In genomic region chr18:58336605-58337004, GRCh38 we compare ENCODE assay signal across 27 cellular contexts.
DNase-seq lines count a peak whose midpoint lies in the region; ATAC-seq and TF ChIP-seq lines count a peak whose summit lies in the region.
"Had no signal": no experiment of that assay in that cellular context is flagged by ENCODE, and none has a peak within 500 bp of the region (broad histone marks: within the 10 kb centered on the region; RNA-seq: fewer than 3 reads in every experiment).

No MANE protein-coding gene starts in this region.

- peaks cover 55% of the 10 kb centered on the region for H3K4me1 ChIP-seq in iPS-20b (ENCODE audit: insufficient read depth, low read length)
- H3K4me1 ChIP-seq in smooth muscle cell (ENCODE audit: low read depth): peaks cover 39% of the 10 kb centered on the region
- H3K4me1 ChIP-seq: BE2C had no signal

- H3K4me3 Mint-ChIP-seq in HFFc6 (no peak overlapping the region), WTC11 (no peak overlapping the region)
- H3K4me3 Mint-ChIP-seq in stimulated activated effector memory CD8-positive, alpha-beta T cell treated with anti-CD3 and anti-CD28 coated beads, Interleukin-12 subunit alpha, Interleukin-12 subunit beta, amount 100 ng/mL, for 72 hours: no peak overlapping the region
- H3K4me3 Mint-ChIP-seq: endodermal cell; IgD-negative memory B cell; neural progenitor cell; stimulated activated naive B cell treated with anti-CD40 and anti-IgM and Interleukin-4, amounts not matched to agents 10 μg/mL and 1 μg/mL and 100 μg/mL, for 72 hours; T-helper 1 cell treated with Interleukin-12 subunit alpha and Interleukin-12 subunit beta and Interleukin-4 antibody, amounts not matched to agents 30 μg/mL and 1 μg/mL, for 36 hours had no signal

- peaks cover 9% of the 10 kb centered on the region; the same call in 1 of the 2 replicates for H3K36me3 Mint-ChIP-seq in HFFc6 (ENCODE audit: low read depth)
- peaks cover 16% of the 10 kb centered on the region for H3K36me3 Mint-ChIP-seq in WTC11
- no peaks in the 10 kb centered on the region for H3K36me3 Mint-ChIP-seq in stimulated activated effector memory CD8-positive, alpha-beta T cell treated with anti-CD3 and anti-CD28 coated beads, Interleukin-12 subunit alpha, Interleukin-12 subunit beta, amount 100 ng/mL, for 72 hours

- H3K9ac ChIP-seq in iPS-20b (ENCODE audit: low read depth, low read length) (no peak overlapping the region), smooth muscle cell (ENCODE audit: low read depth) (no peak overlapping the region)
- H3K9ac ChIP-seq: neural progenitor cell had no signal

- H3K4me2 ChIP-seq in smooth muscle cell: no peak overlapping the region
- H3K4me2 ChIP-seq: neural progenitor cell had no signal

- no peak for TF ChIP-seq CTCF in HFFc6 (IDR thresholded peaks at IDR 0.05)
- TF ChIP-seq CTCF in WTC11 (IDR thresholded peaks at IDR 0.05): no peak
- TF ChIP-seq CTCF in smooth muscle cell (IDR thresholded peaks at IDR 0.05; ENCODE audit: borderline replicate concordance, insufficient read depth, poor library complexity, severe bottlenecking): no peak

- peak; percentile 3 for DNase-seq in HFFc6
- no peak for DNase-seq in WTC11 (ENCODE audit: low spot score)
- no peak for DNase-seq in stimulated activated effector memory CD8-positive, alpha-beta T cell treated with anti-CD3 and anti-CD28 coated beads, Interleukin-12 subunit alpha, Interleukin-12 subunit beta, amount 100 ng/mL, for 72 hours (ENCODE audit: low spot score in 2 of 2)
- no peak for DNase-seq in smooth muscle cell (lab: John Stamatoyannopoulos, UW; ENCODE audit: unreplicated experiment)
- no peak for DNase-seq in NCI-H187 (lab: John Stamatoyannopoulos, UW)
- no peak for DNase-seq in GM03348 (ENCODE audit: low spot score)
- DNase-seq: activated CD4-positive, alpha-beta T cell treated with anti-CD3 and anti-CD28 coated beads, Interleukin-2, amount 50 U/mL, for 1 hour; BE2C; COR-L47; DND-41; endodermal cell; GOT3; mucosa of descending colon; NCI-H1436; NCI-H510A; NK-92 treated with Interleukin-12 subunit alpha and Interleukin-12 subunit beta, amount 100 ng/mL, for 24 hours; small intestine; stimulated activated naive B cell treated with anti-CD40 and anti-IgM and Interleukin-4, amounts not matched to agents 10 μg/mL and 1 μg/mL and 100 μg/mL, for 72 hours had no signal

- H2AFZ ChIP-seq in smooth muscle cell (ENCODE audit: low read depth): no peak overlapping the region
- H2AFZ ChIP-seq: neural progenitor cell had no signal

- CTCF ChIA-PET in WTC11 (lab: Charles Lee): interaction anchor here (1.0 to 2.1 kb wide), 6 partner anchors 9 to 55 kb away, joined by 3 to 7 read pairs (median 4); no protein-coding TSS in a partner anchor

- H3K9me3 Mint-ChIP-seq in HFFc6 (no peaks in the 10 kb centered on the region), WTC11 (no peaks in the 10 kb centered on the region)
- H3K9me3 Mint-ChIP-seq in stimulated activated effector memory CD8-positive, alpha-beta T cell treated with anti-CD3 and anti-CD28 coated beads, Interleukin-12 subunit alpha, Interleukin-12 subunit beta, amount 100 ng/mL, for 72 hours: no peaks in the 10 kb centered on the region
- H3K9me3 Mint-ChIP-seq: endodermal cell; IgD-negative memory B cell; neural progenitor cell; stimulated activated naive B cell treated with anti-CD40 and anti-IgM and Interleukin-4, amounts not matched to agents 10 μg/mL and 1 μg/mL and 100 μg/mL, for 72 hours; T-helper 1 cell treated with Interleukin-12 subunit alpha and Interleukin-12 subunit beta and Interleukin-4 antibody, amounts not matched to agents 30 μg/mL and 1 μg/mL, for 36 hours had no signal

- no peaks in the 10 kb centered on the region for H3K79me2 ChIP-seq in smooth muscle cell (ENCODE audit: low read depth)

- H3K27me3 ChIP-seq in iPS-20b (ENCODE audit: insufficient read depth, low read length) (no peaks in the 10 kb centered on the region), smooth muscle cell (ENCODE audit: low read depth) (no peaks in the 10 kb centered on the region)
- H3K27me3 ChIP-seq: BE2C, neural progenitor cell had no signal

- H3K4me3 ChIP-seq in iPS-20b (ENCODE audit: low read length): no peak overlapping the region
- no peak overlapping the region for H3K4me3 ChIP-seq in smooth muscle cell
- H3K4me3 ChIP-seq: coronary artery, mucosa of descending colon, neural progenitor cell, thoracic aorta had no signal

- POLR2A ChIA-PET in WTC11 (lab: Charles Lee): no interaction called here

- peaks cover 24% of the 10 kb centered on the region for H3K4me1 Mint-ChIP-seq in HFFc6 (ENCODE audit: low read depth)
- H3K4me1 Mint-ChIP-seq in WTC11: peaks cover 64% of the 10 kb centered on the region
- H3K4me1 Mint-ChIP-seq in stimulated activated effector memory CD8-positive, alpha-beta T cell treated with anti-CD3 and anti-CD28 coated beads, Interleukin-12 subunit alpha, Interleukin-12 subunit beta, amount 100 ng/mL, for 72 hours: no peaks in the 10 kb centered on the region
- H3K4me1 Mint-ChIP-seq: IgD-negative memory B cell; stimulated activated naive B cell treated with anti-CD40 and anti-IgM and Interleukin-4, amounts not matched to agents 10 μg/mL and 1 μg/mL and 100 μg/mL, for 72 hours had no signal

- peaks cover 4% of the 10 kb centered on the region for H3K36me3 ChIP-seq in iPS-20b (ENCODE audit: insufficient read depth, low read depth, low read length)
- H3K36me3 ChIP-seq in smooth muscle cell (ENCODE audit: low read depth): no peaks in the 10 kb centered on the region
- H3K36me3 ChIP-seq: BE2C, neural progenitor cell, thoracic aorta had no signal

- no peaks in the 10 kb centered on the region for H3K9me3 ChIP-seq in iPS-20b (ENCODE audit: insufficient read depth, low read depth, low read length)
- H3K9me3 ChIP-seq in smooth muscle cell (replicated peaks; ENCODE audit: low read depth): no peaks in the 10 kb centered on the region
- H3K9me3 ChIP-seq: BE2C, mucosa of descending colon, thoracic aorta had no signal

- H4K20me1 ChIP-seq in smooth muscle cell (ENCODE audit: low read depth): no peaks in the 10 kb centered on the region

- H3K27me3 Mint-ChIP-seq in HFFc6 (ENCODE audit: insufficient read depth) (peaks cover 6% of the 10 kb centered on the region; the same call in 1 of the 2 replicates), WTC11 (ENCODE audit: low read depth) (no peaks in the 10 kb centered on the region)
- H3K27me3 Mint-ChIP-seq: IgD-negative memory B cell; progenitor cell of endocrine pancreas; stimulated activated naive B cell treated with anti-CD40 and anti-IgM and Interleukin-4, amounts not matched to agents 10 μg/mL and 1 μg/mL and 100 μg/mL, for 72 hours had no signal

- 58% methylated on average over 3 of the region's 3 CpGs for WGBS in smooth muscle cell (ENCODE audit: low lambda C conversion rate)

- peaks cover 5% of the 10 kb centered on the region for H3F3A ChIP-seq in smooth muscle cell (ENCODE audit: low read depth)

- no peak for ATAC-seq in WTC11
- ATAC-seq in stimulated activated effector memory CD8-positive, alpha-beta T cell treated with anti-CD3 and anti-CD28 coated beads, Interleukin-12 subunit alpha, Interleukin-12 subunit beta, amount 100 ng/mL, for 72 hours: peak; percentile 73
- ATAC-seq: Panc1; stimulated activated naive B cell treated with anti-CD40 and anti-IgM and Interleukin-4, amounts not matched to agents 10 μg/mL and 1 μg/mL and 100 μg/mL, for 72 hours had no signal

- H3K27ac ChIP-seq in iPS-20b (ENCODE audit: low read length): peak overlapping the region; percentile 38
- H3K27ac ChIP-seq in smooth muscle cell (ENCODE audit: low read depth): no peak overlapping the region
- H3K27ac ChIP-seq: coronary artery, HL-60, neural progenitor cell, thoracic aorta had no signal

- H3K27ac Mint-ChIP-seq in HFFc6 (no peak overlapping the region), WTC11 (peak overlapping the region; percentile 48; the same call in 1 of the 2 replicates)
- no peak overlapping the region for H3K27ac Mint-ChIP-seq in stimulated activated effector memory CD8-positive, alpha-beta T cell treated with anti-CD3 and anti-CD28 coated beads, Interleukin-12 subunit alpha, Interleukin-12 subunit beta, amount 100 ng/mL, for 72 hours
- H3K27ac Mint-ChIP-seq: endodermal cell; progenitor cell of endocrine pancreas; stimulated activated naive B cell treated with anti-CD40 and anti-IgM and Interleukin-4, amounts not matched to agents 10 μg/mL and 1 μg/mL and 100 μg/mL, for 72 hours; T-helper 1 cell treated with Interleukin-12 subunit alpha and Interleukin-12 subunit beta and Interleukin-4 antibody, amounts not matched to agents 30 μg/mL and 1 μg/mL, for 36 hours had no signal

TF ChIP-seq in WTC11, 78 proteins besides CTCF, POLR2A, EP300 and RAD21:
- no peak for TF ChIP-seq ZBTB21 (CRISPR knock-in tag; IDR thresholded peaks at IDR 0.05; ENCODE audit: borderline replicate concordance)
- TF ChIP-seq IRF1 (CRISPR knock-in tag; IDR thresholded peaks at IDR 0.05): no peak
- TF ChIP-seq TP53 (CRISPR knock-in tag; IDR thresholded peaks at IDR 0.05): no peak
- no peak for TF ChIP-seq MLX (CRISPR knock-in tag; IDR thresholded peaks at IDR 0.05)
- no peak for TF ChIP-seq MXD4 (CRISPR knock-in tag; IDR thresholded peaks at IDR 0.05; ENCODE audit: borderline replicate concordance)
- no peak for TF ChIP-seq SOX15 (CRISPR knock-in tag; IDR thresholded peaks at IDR 0.05)
- TF ChIP-seq FOXP1 (CRISPR knock-in tag; IDR thresholded peaks at IDR 0.05; ENCODE audit: borderline replicate concordance): no peak
- no peak for TF ChIP-seq CBFB (CRISPR knock-in tag; IDR thresholded peaks at IDR 0.05; ENCODE audit: low read depth)
